Comparison of ENCODE assay signal across 1 cellular context in the genomic region with DNA sequence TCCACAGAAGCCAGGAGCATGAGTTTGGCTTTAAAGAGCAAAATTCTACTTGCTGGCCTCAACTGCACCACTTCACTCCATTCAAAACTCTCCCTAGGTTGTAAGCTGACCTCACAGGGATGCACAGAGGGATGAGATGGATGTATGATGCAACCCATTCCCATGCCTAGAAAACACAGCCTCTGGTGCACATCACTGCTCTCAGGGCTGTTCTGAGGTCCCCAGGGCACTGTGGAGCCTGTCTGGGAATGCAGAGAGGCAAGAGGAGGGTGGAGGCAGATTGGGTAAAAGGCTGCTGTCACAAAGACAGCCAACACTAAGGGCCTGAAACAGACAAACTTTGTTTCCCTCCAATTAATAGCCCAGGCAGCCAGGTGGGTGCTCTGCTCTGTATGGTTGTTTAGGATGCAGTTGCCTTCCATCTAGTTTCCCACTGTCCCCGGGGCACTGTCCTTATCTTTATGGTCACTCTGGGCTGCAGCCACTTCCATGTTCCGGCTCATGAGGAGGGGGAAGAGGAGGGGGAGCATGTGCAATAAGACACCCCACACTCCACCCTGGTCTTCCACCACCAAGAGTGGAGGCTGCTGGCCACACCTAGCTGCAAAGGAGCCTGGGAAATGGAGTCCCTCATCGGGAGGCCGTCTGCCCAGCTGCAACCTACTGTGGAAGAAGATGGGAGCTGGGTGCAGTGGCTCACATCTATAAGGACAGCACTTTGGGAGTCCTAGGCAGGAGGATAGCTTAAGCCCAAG.
TF ChIP-seq lines count a peak whose summit lies in the region.

No MANE protein-coding gene starts in this region.

TF ChIP-seq in WTC11, 78 proteins besides CTCF, POLR2A, EP300 and RAD21 (continued from another document):
- TF ChIP-seq, protein P1, sequence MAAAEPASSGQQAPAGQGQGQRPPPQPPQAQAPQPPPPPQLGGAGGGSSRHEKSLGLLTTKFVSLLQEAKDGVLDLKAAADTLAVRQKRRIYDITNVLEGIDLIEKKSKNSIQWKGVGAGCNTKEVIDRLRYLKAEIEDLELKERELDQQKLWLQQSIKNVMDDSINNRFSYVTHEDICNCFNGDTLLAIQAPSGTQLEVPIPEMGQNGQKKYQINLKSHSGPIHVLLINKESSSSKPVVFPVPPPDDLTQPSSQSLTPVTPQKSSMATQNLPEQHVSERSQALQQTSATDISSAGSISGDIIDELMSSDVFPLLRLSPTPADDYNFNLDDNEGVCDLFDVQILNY (CRISPR knock-in tag; IDR thresholded peaks at IDR 0.05) = no peak
- TF ChIP-seq FOXK1 (CRISPR knock-in tag; IDR thresholded peaks at IDR 0.05) (no peak), GTF2I (CRISPR knock-in tag; conservative IDR thresholded peaks at IDR 0.05) (no peak), TCF7 (CRISPR knock-in tag; IDR thresholded peaks at IDR 0.05; ENCODE audit: low read depth) (no peak), ZBTB21 (CRISPR knock-in tag; IDR thresholded peaks at IDR 0.05; ENCODE audit: borderline replicate concordance) (no peak), NR1H2 (CRISPR knock-in tag; IDR thresholded peaks at IDR 0.05) (no peak), ZNF121 (CRISPR knock-in tag; IDR thresholded peaks at IDR 0.05) (no peak), GRHL2 (CRISPR knock-in tag; IDR thresholded peaks at IDR 0.05; ENCODE audit: insufficient replicate concordance, severe bottlenecking) (no peak), NR2C2 (CRISPR knock-in tag; IDR thresholded peaks at IDR 0.05) (no peak)
- TF ChIP-seq, protein P2, sequence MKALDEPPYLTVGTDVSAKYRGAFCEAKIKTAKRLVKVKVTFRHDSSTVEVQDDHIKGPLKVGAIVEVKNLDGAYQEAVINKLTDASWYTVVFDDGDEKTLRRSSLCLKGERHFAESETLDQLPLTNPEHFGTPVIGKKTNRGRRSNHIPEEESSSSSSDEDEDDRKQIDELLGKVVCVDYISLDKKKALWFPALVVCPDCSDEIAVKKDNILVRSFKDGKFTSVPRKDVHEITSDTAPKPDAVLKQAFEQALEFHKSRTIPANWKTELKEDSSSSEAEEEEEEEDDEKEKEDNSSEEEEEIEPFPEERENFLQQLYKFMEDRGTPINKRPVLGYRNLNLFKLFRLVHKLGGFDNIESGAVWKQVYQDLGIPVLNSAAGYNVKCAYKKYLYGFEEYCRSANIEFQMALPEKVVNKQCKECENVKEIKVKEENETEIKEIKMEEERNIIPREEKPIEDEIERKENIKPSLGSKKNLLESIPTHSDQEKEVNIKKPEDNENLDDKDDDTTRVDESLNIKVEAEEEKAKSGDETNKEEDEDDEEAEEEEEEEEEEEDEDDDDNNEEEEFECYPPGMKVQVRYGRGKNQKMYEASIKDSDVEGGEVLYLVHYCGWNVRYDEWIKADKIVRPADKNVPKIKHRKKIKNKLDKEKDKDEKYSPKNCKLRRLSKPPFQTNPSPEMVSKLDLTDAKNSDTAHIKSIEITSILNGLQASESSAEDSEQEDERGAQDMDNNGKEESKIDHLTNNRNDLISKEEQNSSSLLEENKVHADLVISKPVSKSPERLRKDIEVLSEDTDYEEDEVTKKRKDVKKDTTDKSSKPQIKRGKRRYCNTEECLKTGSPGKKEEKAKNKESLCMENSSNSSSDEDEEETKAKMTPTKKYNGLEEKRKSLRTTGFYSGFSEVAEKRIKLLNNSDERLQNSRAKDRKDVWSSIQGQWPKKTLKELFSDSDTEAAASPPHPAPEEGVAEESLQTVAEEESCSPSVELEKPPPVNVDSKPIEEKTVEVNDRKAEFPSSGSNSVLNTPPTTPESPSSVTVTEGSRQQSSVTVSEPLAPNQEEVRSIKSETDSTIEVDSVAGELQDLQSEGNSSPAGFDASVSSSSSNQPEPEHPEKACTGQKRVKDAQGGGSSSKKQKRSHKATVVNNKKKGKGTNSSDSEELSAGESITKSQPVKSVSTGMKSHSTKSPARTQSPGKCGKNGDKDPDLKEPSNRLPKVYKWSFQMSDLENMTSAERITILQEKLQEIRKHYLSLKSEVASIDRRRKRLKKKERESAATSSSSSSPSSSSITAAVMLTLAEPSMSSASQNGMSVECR (CRISPR knock-in tag; IDR thresholded peaks at IDR 0.05; ENCODE audit: borderline replicate concordance) = no peak
- TF ChIP-seq, protein P3, sequence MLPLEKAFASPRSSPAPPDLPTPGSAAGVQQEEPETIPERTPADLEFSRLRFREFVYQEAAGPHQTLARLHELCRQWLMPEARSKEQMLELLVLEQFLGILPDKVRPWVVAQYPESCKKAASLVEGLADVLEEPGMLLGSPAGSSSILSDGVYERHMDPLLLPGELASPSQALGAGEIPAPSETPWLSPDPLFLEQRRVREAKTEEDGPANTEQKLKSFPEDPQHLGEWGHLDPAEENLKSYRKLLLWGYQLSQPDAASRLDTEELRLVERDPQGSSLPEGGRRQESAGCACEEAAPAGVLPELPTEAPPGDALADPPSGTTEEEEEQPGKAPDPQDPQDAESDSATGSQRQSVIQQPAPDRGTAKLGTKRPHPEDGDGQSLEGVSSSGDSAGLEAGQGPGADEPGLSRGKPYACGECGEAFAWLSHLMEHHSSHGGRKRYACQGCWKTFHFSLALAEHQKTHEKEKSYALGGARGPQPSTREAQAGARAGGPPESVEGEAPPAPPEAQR (CRISPR knock-in tag; IDR thresholded peaks at IDR 0.05) = no peak
- TF ChIP-seq, protein P4, sequence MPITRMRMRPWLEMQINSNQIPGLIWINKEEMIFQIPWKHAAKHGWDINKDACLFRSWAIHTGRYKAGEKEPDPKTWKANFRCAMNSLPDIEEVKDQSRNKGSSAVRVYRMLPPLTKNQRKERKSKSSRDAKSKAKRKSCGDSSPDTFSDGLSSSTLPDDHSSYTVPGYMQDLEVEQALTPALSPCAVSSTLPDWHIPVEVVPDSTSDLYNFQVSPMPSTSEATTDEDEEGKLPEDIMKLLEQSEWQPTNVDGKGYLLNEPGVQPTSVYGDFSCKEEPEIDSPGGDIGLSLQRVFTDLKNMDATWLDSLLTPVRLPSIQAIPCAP (CRISPR knock-in tag; IDR thresholded peaks at IDR 0.05) = no peak
- TF ChIP-seq, protein P5, sequence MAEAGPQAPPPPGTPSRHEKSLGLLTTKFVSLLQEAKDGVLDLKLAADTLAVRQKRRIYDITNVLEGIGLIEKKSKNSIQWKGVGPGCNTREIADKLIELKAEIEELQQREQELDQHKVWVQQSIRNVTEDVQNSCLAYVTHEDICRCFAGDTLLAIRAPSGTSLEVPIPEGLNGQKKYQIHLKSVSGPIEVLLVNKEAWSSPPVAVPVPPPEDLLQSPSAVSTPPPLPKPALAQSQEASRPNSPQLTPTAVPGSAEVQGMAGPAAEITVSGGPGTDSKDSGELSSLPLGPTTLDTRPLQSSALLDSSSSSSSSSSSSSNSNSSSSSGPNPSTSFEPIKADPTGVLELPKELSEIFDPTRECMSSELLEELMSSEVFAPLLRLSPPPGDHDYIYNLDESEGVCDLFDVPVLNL (CRISPR knock-in tag; IDR thresholded peaks at IDR 0.05; ENCODE audit: borderline replicate concordance, low read depth) = no peak
- TF ChIP-seq, protein P6, sequence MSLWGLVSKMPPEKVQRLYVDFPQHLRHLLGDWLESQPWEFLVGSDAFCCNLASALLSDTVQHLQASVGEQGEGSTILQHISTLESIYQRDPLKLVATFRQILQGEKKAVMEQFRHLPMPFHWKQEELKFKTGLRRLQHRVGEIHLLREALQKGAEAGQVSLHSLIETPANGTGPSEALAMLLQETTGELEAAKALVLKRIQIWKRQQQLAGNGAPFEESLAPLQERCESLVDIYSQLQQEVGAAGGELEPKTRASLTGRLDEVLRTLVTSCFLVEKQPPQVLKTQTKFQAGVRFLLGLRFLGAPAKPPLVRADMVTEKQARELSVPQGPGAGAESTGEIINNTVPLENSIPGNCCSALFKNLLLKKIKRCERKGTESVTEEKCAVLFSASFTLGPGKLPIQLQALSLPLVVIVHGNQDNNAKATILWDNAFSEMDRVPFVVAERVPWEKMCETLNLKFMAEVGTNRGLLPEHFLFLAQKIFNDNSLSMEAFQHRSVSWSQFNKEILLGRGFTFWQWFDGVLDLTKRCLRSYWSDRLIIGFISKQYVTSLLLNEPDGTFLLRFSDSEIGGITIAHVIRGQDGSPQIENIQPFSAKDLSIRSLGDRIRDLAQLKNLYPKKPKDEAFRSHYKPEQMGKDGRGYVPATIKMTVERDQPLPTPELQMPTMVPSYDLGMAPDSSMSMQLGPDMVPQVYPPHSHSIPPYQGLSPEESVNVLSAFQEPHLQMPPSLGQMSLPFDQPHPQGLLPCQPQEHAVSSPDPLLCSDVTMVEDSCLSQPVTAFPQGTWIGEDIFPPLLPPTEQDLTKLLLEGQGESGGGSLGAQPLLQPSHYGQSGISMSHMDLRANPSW (CRISPR knock-in tag; conservative IDR thresholded peaks at IDR 0.05; ENCODE audit: low read depth) = no peak
- TF ChIP-seq, protein P7, sequence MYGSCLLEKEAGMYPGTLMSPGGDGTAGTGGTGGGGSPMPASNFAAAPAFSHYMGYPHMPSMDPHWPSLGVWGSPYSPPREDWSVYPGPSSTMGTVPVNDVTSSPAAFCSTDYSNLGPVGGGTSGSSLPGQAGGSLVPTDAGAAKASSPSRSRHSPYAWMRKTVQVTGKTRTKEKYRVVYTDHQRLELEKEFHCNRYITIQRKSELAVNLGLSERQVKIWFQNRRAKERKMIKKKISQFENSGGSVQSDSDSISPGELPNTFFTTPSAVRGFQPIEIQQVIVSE (CRISPR knock-in tag; IDR thresholded peaks at IDR 0.05; ENCODE audit: borderline replicate concordance) = no peak
- TF ChIP-seq, protein P8, sequence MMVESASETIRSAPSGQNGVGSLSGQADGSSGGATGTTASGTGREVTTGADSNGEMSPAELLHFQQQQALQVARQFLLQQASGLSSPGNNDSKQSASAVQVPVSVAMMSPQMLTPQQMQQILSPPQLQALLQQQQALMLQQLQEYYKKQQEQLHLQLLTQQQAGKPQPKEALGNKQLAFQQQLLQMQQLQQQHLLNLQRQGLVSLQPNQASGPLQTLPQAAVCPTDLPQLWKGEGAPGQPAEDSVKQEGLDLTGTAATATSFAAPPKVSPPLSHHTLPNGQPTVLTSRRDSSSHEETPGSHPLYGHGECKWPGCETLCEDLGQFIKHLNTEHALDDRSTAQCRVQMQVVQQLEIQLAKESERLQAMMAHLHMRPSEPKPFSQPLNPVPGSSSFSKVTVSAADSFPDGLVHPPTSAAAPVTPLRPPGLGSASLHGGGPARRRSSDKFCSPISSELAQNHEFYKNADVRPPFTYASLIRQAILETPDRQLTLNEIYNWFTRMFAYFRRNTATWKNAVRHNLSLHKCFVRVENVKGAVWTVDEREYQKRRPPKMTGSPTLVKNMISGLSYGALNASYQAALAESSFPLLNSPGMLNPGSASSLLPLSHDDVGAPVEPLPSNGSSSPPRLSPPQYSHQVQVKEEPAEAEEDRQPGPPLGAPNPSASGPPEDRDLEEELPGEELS (CRISPR knock-in tag; IDR thresholded peaks at IDR 0.05) = no peak
